26 cellular contexts compared by ENCODE assay signal in the genomic region with DNA sequence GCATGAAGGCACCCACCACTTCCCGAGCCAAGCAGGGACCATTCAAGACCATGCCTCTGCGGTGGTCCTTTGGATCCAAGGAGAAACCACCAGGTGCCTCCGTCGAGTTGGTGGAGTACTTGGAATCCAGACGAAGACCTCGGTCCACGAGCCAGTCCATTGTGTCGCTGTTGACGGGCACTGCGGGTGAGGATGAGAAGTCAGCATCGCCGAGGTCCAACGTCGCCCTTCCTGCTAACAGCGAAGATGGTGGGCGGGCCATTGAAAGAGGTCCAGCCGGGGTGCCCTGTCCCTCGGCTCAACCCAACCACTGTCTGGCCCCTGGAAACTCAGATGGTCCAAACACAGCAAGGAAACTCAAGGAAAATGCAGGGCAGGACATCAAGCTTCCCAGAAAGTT.
"Had no signal": no experiment of that assay in that cellular context is flagged by ENCODE, and none has a peak within 500 bp of the region (broad histone marks: within the 10 kb centered on the region; RNA-seq: fewer than 3 reads in every experiment).

No MANE protein-coding gene starts in this region.

- H3K4me1 ChIP-seq: pancreas, psoas muscle, right lobe of liver, sigmoid colon, suprapubic skin, testis, tibial artery, transverse colon, upper lobe of right lung, uterus had no signal

- H3K27me3 Mint-ChIP-seq: progenitor cell of endocrine pancreas, type B pancreatic cell had no signal

- H3K4me3 Mint-ChIP-seq: naive thymus-derived CD4-positive, alpha-beta T cell; natural killer cell; nephron; stimulated activated memory B cell treated with anti-CD40 and anti-IgM and Interleukin-4, amounts not matched to agents 10 μg/mL and 1 μg/mL and 100 μg/mL, for 72 hours; stimulated activated naive CD8-positive, alpha-beta T cell treated with anti-CD3 and anti-CD28 coated beads, Interleukin-15, amount 100 ng/mL, for 72 hours; type B pancreatic cell had no signal

- H3K27me3 ChIP-seq: pancreas, right lobe of liver, suprapubic skin, testis, transverse colon, upper lobe of right lung, uterus had no signal

- H3K36me3 ChIP-seq: pancreas, right lobe of liver, sigmoid colon, suprapubic skin, tibial artery, transverse colon, upper lobe of right lung, uterus had no signal

- H3K9me3 Mint-ChIP-seq: natural killer cell; stimulated activated naive CD8-positive, alpha-beta T cell treated with anti-CD3 and anti-CD28 coated beads, Interleukin-15, amount 100 ng/mL, for 72 hours; type B pancreatic cell had no signal

- ATAC-seq: naive thymus-derived CD4-positive, alpha-beta T cell; natural killer cell; stimulated activated memory B cell treated with anti-CD40 and anti-IgM and Interleukin-4, amounts not matched to agents 10 μg/mL and 1 μg/mL and 100 μg/mL, for 72 hours; stimulated activated naive CD8-positive, alpha-beta T cell treated with anti-CD3 and anti-CD28 coated beads, Interleukin-15, amount 100 ng/mL, for 72 hours; stimulated activated naive CD8-positive, alpha-beta T cell treated with anti-CD3 and anti-CD28 coated beads, Interleukin-15, Interleukin-2, amounts not matched to agents 100 U/mL and 50 U/mL, for 24 hours; upper lobe of right lung had no signal

- H3K27ac Mint-ChIP-seq: naive thymus-derived CD4-positive, alpha-beta T cell; natural killer cell; nephron; progenitor cell of endocrine pancreas; stimulated activated memory B cell treated with anti-CD40 and anti-IgM and Interleukin-4, amounts not matched to agents 10 μg/mL and 1 μg/mL and 100 μg/mL, for 72 hours; stimulated activated naive CD8-positive, alpha-beta T cell treated with anti-CD3 and anti-CD28 coated beads, Interleukin-15, amount 100 ng/mL, for 72 hours; type B pancreatic cell had no signal

- H3K27ac ChIP-seq: pancreas, psoas muscle, right lobe of liver, sigmoid colon, suprapubic skin, testis, tibial artery, transverse colon, upper lobe of right lung, uterus had no signal

- H3K4me1 Mint-ChIP-seq: natural killer cell; stimulated activated memory B cell treated with anti-CD40 and anti-IgM and Interleukin-4, amounts not matched to agents 10 μg/mL and 1 μg/mL and 100 μg/mL, for 72 hours; stimulated activated naive CD8-positive, alpha-beta T cell treated with anti-CD3 and anti-CD28 coated beads, Interleukin-15, amount 100 ng/mL, for 72 hours had no signal

- H3K36me3 Mint-ChIP-seq: naive thymus-derived CD4-positive, alpha-beta T cell; natural killer cell; stimulated activated memory B cell treated with anti-CD40 and anti-IgM and Interleukin-4, amounts not matched to agents 10 μg/mL and 1 μg/mL and 100 μg/mL, for 72 hours had no signal

- H3K4me3 ChIP-seq: pancreas, psoas muscle, right lobe of liver, sigmoid colon, suprapubic skin, testis, tibial artery, transverse colon, upper lobe of right lung, uterus had no signal

- DNase-seq: naive thymus-derived CD4-positive, alpha-beta T cell; natural killer cell; occipital lobe; psoas muscle; right lobe of liver; sigmoid colon; small intestine; stimulated activated CD4-positive, alpha-beta T cell treated with anti-CD3 and anti-CD28 coated beads, Interleukin-1b, Interleukin-23, amount 100 ng/mL, for 48 hours; stimulated activated CD4-positive, alpha-beta T cell treated with anti-CD3 and anti-CD28 coated beads, Interleukin-4, amount 100 ng/mL, for 1 hour; stimulated activated CD4-positive, alpha-beta T cell treated with anti-CD3 and anti-CD28 coated beads, Interleukin-4, amount 100 ng/mL, for 4 hours; stimulated activated CD8-positive, alpha-beta memory T cell treated with anti-CD3 and anti-CD28 coated beads, Interleukin-4, amount 100 ng/mL, for 48 hours; stimulated activated naive CD4-positive, alpha-beta T cell; stimulated activated naive CD8-positive, alpha-beta T cell treated with anti-CD3 and anti-CD28 coated beads, Interleukin-15, amount 100 ng/mL, for 72 hours; stimulated activated naive CD8-positive, alpha-beta T cell treated with anti-CD3 and anti-CD28 coated beads, Interleukin-15, Interleukin-2, amounts not matched to agents 100 U/mL and 50 U/mL, for 24 hours; substantia nigra; testis; tibial artery; transverse colon; upper lobe of right lung; uterus had no signal

- H3K9me3 ChIP-seq: pancreas, psoas muscle, right lobe of liver, sigmoid colon, suprapubic skin, testis, tibial artery, transverse colon, upper lobe of right lung, uterus had no signal
